In the genomic region with DNA sequence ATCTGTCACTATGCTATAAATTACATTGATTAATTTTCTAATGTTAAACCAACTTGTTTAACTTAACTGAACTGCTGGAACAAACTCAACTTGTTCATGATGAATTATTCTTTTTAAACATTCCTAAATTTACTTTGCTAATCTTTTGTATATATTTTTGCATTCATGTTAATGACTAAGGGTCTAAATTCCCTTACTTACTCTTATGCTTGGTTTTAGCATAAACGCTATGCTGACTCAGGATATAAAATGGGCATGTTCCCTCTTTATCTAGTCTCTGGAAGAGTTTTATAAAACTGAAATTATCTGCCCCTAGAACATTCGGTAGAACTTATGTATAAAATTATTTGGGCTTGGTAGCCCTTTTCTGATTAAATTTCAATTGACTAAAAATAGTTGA, we compare ENCODE assay signal across 8 cellular contexts.
"Had no signal": no experiment of that assay in that cellular context is flagged by ENCODE, and none has a peak within 500 bp of the region (broad histone marks: within the 10 kb centered on the region; RNA-seq: fewer than 3 reads in every experiment).

No MANE protein-coding gene starts in this region.

- H3K27ac ChIP-seq: HL-60, KMS-11 had no signal

- ATAC-seq: K562 had no signal

- H3K9me3 Mint-ChIP-seq: IgD-negative memory B cell had no signal

- H3K9ac ChIP-seq: KMS-11 had no signal

- H3K27ac Mint-ChIP-seq: IgD-negative memory B cell had no signal

- H3K4me3 Mint-ChIP-seq: IgD-negative memory B cell had no signal

- H3K4me1 Mint-ChIP-seq: IgD-negative memory B cell had no signal

- FAIRE-seq: HTR-8/SVneo, K562 had no signal

- H3K27me3 Mint-ChIP-seq: IgD-negative memory B cell had no signal

- H3K4me3 ChIP-seq: K562 had no signal

- DNase-seq: Karpas-422, KBM-7, KG1 had no signal

- H3K4me2 ChIP-seq: KMS-11 had no signal
